ENCODE assay signal across 8 cellular contexts in the genomic region with DNA sequence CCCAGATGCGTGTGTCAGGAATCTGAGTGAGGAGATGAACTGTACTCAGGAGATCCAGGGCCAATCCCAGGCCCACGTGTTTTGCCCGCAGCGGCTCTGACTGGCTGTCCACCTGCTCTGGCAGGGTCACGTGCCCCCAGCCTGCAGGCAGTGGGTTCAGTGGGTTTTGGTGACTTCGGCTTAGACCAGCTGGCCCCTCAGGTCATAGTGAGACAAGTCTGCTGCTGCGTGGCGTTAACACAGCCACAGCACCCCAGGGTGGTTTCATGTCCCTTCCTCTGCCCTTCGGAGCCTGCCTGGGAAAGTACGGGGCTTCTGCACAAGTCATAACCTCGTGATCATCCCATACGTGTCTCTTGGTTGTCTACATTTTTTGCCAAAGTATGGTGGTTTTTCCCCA. TPM values are rescaled to one million over a fixed set of nuclear protein-coding genes. Genes with fewer than 3 reads are reported as not detected.
DNase-seq lines count a peak whose midpoint lies in the region; ATAC-seq and TF ChIP-seq lines count a peak whose summit lies in the region.

No MANE protein-coding gene starts in this region.

- H3K4me1 ChIP-seq in endodermal cell (ENCODE audit: control insufficient read depth, insufficient read depth, low read length) = peaks cover 6% of the 10 kb centered on the region

- no peaks in the 10 kb centered on the region for H3K9me3 Mint-ChIP-seq in activated T-cell treated with anti-CD3 and anti-CD28 coated beads, Interleukin-2, amount 50 U/mL, for 4 hours
- H3K9me3 Mint-ChIP-seq in endodermal cell = no peaks in the 10 kb centered on the region
- H3K9me3 Mint-ChIP-seq in stimulated activated naive CD8-positive, alpha-beta T cell treated with anti-CD3 and anti-CD28 coated beads, Interleukin-15, Interleukin-2, amounts not matched to agents 100 ng/mL and 50 ng/mL, for 24 hours = no peaks in the 10 kb centered on the region

- no peaks in the 10 kb centered on the region for H3K27me3 Mint-ChIP-seq in activated T-cell treated with anti-CD3 and anti-CD28 coated beads, Interleukin-2, amount 50 U/mL, for 4 hours (ENCODE audit: low read depth)
- H3K27me3 Mint-ChIP-seq in endodermal cell (ENCODE audit: insufficient read depth) = peaks cover 16% of the 10 kb centered on the region
- no peaks in the 10 kb centered on the region for H3K27me3 Mint-ChIP-seq in stimulated activated naive CD8-positive, alpha-beta T cell treated with anti-CD3 and anti-CD28 coated beads, Interleukin-15, Interleukin-2, amounts not matched to agents 100 ng/mL and 50 ng/mL, for 24 hours

- no peak for ATAC-seq in activated T-cell treated with anti-CD3 and anti-CD28 coated beads, Interleukin-2, amount 50 U/mL, for 4 hours
- ATAC-seq in GM18870 (IDR thresholded peaks at IDR 0.05; ENCODE audit: unreplicated experiment) = no peak
- no peak for ATAC-seq in GM21717 (IDR thresholded peaks at IDR 0.05; ENCODE audit: unreplicated experiment)

- peak overlapping the region; percentile 87 for H3K4me3 Mint-ChIP-seq in activated T-cell treated with anti-CD3 and anti-CD28 coated beads, Interleukin-2, amount 50 U/mL, for 4 hours
- H3K4me3 Mint-ChIP-seq in endodermal cell = peak overlapping the region; percentile 72
- H3K4me3 Mint-ChIP-seq in stimulated activated naive CD8-positive, alpha-beta T cell treated with anti-CD3 and anti-CD28 coated beads, Interleukin-15, Interleukin-2, amounts not matched to agents 100 ng/mL and 50 ng/mL, for 24 hours = peak overlapping the region; percentile 88

- DNase-seq in activated T-cell treated with anti-CD3 and anti-CD28 coated beads, Interleukin-2, amount 50 U/mL, for 4 hours = no peak
- DNase-seq in activated T-cell treated with anti-CD3 and anti-CD28 coated beads for 4 hours = no peak
- peak; percentile 37 for DNase-seq in MV-4-11 (lab: John Stamatoyannopoulos, UW)
- DNase-seq in endodermal cell = no peak
- DNase-seq in NCI-H2081 treated with DMSO at 0.1 percent for 48 hours (lab: John Stamatoyannopoulos, UW) = no peak

- no peak overlapping the region for H3K27ac ChIP-seq in endodermal cell (ENCODE audit: low read depth, low read length)

- H3K9ac ChIP-seq in endodermal cell (ENCODE audit: extremely low read depth, low read length, poor library complexity, severe bottlenecking) = no peak overlapping the region

- WGBS in endodermal cell (ENCODE audit: insufficient coverage in 1 of 2, insufficient read length in 1 of 2), 2 experiments = 94 to 96% methylated on average over 9 to 12 of the region's 12 CpGs

- no peak overlapping the region for H3K27ac Mint-ChIP-seq in endodermal cell
- peak overlapping the region; percentile 82 for H3K27ac Mint-ChIP-seq in stimulated activated naive CD8-positive, alpha-beta T cell treated with anti-CD3 and anti-CD28 coated beads, Interleukin-15, Interleukin-2, amounts not matched to agents 100 ng/mL and 50 ng/mL, for 24 hours

- TF ChIP-seq CTCF in endodermal cell (conservative IDR thresholded peaks at IDR 0.05) = no peak

- H3K4me1 Mint-ChIP-seq in activated T-cell treated with anti-CD3 and anti-CD28 coated beads, Interleukin-2, amount 50 U/mL, for 4 hours (ENCODE audit: low read depth) = peaks cover 72% of the 10 kb centered on the region
- H3K4me1 Mint-ChIP-seq in endodermal cell = peaks cover 15% of the 10 kb centered on the region
- peaks cover 69% of the 10 kb centered on the region for H3K4me1 Mint-ChIP-seq in stimulated activated naive CD8-positive, alpha-beta T cell treated with anti-CD3 and anti-CD28 coated beads, Interleukin-15, Interleukin-2, amounts not matched to agents 100 ng/mL and 50 ng/mL, for 24 hours (ENCODE audit: low read depth)

- no peaks in the 10 kb centered on the region for H3K9me3 ChIP-seq in endodermal cell (ENCODE audit: control insufficient read depth, low read length)

- no peak overlapping the region for H3K4me3 ChIP-seq in endodermal cell (ENCODE audit: low read length)

- H3K27me3 ChIP-seq in endodermal cell (ENCODE audit: control insufficient read depth, insufficient read depth, low read length, poor library complexity, severe bottlenecking) = peaks cover 21% of the 10 kb centered on the region

- H3K36me3 Mint-ChIP-seq in activated T-cell treated with anti-CD3 and anti-CD28 coated beads, Interleukin-2, amount 50 U/mL, for 4 hours (ENCODE audit: insufficient read depth) = peaks cover 3% of the 10 kb centered on the region
- H3K36me3 Mint-ChIP-seq in endodermal cell (ENCODE audit: low read depth) = peaks cover 3% of the 10 kb centered on the region
- peaks cover 5% of the 10 kb centered on the region for H3K36me3 Mint-ChIP-seq in stimulated activated naive CD8-positive, alpha-beta T cell treated with anti-CD3 and anti-CD28 coated beads, Interleukin-15, Interleukin-2, amounts not matched to agents 100 ng/mL and 50 ng/mL, for 24 hours (ENCODE audit: low read depth)

- H3K36me3 ChIP-seq in endodermal cell (ENCODE audit: control insufficient read depth, insufficient read depth, low read length) = no peaks in the 10 kb centered on the region

RNA-seq across cellular contexts. Expression of a gene that starts 2.6 kb away (rescaled TPM):
- total RNA-seq in activated T-cell treated with anti-CD3 and anti-CD28 coated beads, Interleukin-2, amount 50 U/mL, for 4 hours = 100 to 1,000 TPM in 2 of 3 donors, 10 to 100 TPM in 1; 95.8 to 112 (median 104) TPM
- 10 to 100 TPM; 74.9 to 92.3 TPM for total RNA-seq in endodermal cell
- 72.6 TPM for polyA plus RNA-seq in endodermal cell (2013, experiment 1 of 2)
- polyA plus RNA-seq in endodermal cell (2013, experiment 2 of 2) = 64.1 TPM
